ENCODE assay signal across 19 cellular contexts in genomic region chr15:73806698-73807483, GRCh38. TPM values are rescaled to one million over a fixed set of nuclear protein-coding genes. Genes with fewer than 3 reads are reported as not detected.
DNase-seq lines count a peak whose midpoint lies in the region; ATAC-seq and TF ChIP-seq lines count a peak whose summit lies in the region.
"Had no signal": no experiment of that assay in that cellular context is flagged by ENCODE, and none has a peak within 500 bp of the region (broad histone marks: within the 10 kb centered on the region; RNA-seq: fewer than 3 reads in every experiment).

No MANE protein-coding gene starts in this region.

- no peaks in the 10 kb centered on the region for H4K20me1 ChIP-seq in neural progenitor cell (ENCODE audit: low read depth)

- intact Hi-C loops in activated CD4-positive, alpha-beta T cell treated with anti-CD3 and anti-CD28 coated beads for 36 hours (cut with DNase I, micrococcal nuclease) = no loop called here

- no peaks in the 10 kb centered on the region for H3F3A ChIP-seq in neural progenitor cell (ENCODE audit: low read depth)

- ATAC-seq in stimulated activated effector memory CD8-positive, alpha-beta T cell treated with anti-CD3 and anti-CD28 coated beads, Interleukin-12 subunit alpha, Interleukin-12 subunit beta, amount 100 ng/mL, for 72 hours = no peak
- no peak for ATAC-seq in HG02885 (IDR thresholded peaks at IDR 0.05; ENCODE audit: poor library complexity, unreplicated experiment)
- no peak for ATAC-seq in activated CD4-positive, alpha-beta T cell treated with anti-CD3 and anti-CD28 coated beads for 36 hours
- ATAC-seq: GM12878, HCT116 had no signal

- peaks cover 9% of the 10 kb centered on the region for H3K27me3 Mint-ChIP-seq in brain
- peaks cover 16% of the 10 kb centered on the region for H3K27me3 Mint-ChIP-seq in neural progenitor cell (ENCODE audit: insufficient read depth, low read depth)
- H3K27me3 Mint-ChIP-seq in activated CD4-positive, alpha-beta T cell treated with anti-CD3 and anti-CD28 coated beads for 36 hours = peaks cover 3% of the 10 kb centered on the region
- H3K27me3 Mint-ChIP-seq: CD4-positive, CD25-positive, alpha-beta regulatory T cell had no signal

- POLR2A ChIA-PET in HEK293 (lab: Yijun Ruan, JAX) = no interaction called here
- POLR2A ChIA-PET in activated CD4-positive, alpha-beta T cell treated with anti-CD3 and anti-CD28 coated beads for 36 hours (lab: Charles Lee) = no interaction called here

- H3K4me1 ChIP-seq in HEK293 (ENCODE audit: control insufficient read depth, insufficient read depth, low read length) = no peaks in the 10 kb centered on the region
- peaks cover 17% of the 10 kb centered on the region for H3K4me1 ChIP-seq in neural progenitor cell
- H3K4me1 ChIP-seq: BE2C had no signal

- peak overlapping the region; percentile 14 for H3K4me2 ChIP-seq in neural progenitor cell

- DNase-seq in neural progenitor cell (ENCODE audit: low spot score) (peak; percentile 34), SW 1271 (lab: John Stamatoyannopoulos, UW) (no peak)
- DNase-seq in stimulated activated effector memory CD8-positive, alpha-beta T cell treated with anti-CD3 and anti-CD28 coated beads, Interleukin-12 subunit alpha, Interleukin-12 subunit beta, amount 100 ng/mL, for 72 hours (ENCODE audit: low spot score in 2 of 2) = no peak
- DNase-seq in activated CD4-positive, alpha-beta T cell treated with anti-CD3 and anti-CD28 coated beads for 36 hours = no peak
- DNase-seq: ACHN; BE2C; C1 segment of cervical spinal cord; CD4-positive, CD25-positive, alpha-beta regulatory T cell; CD8-positive, alpha-beta memory T cell; COR-L47; DMS 273 treated with DMSO at 0.1 percent for 48 hours; DMS53; DND-41; EL had no signal

- no peaks in the 10 kb centered on the region for H3K36me3 Mint-ChIP-seq in brain
- no peaks in the 10 kb centered on the region for H3K36me3 Mint-ChIP-seq in neural progenitor cell
- no peaks in the 10 kb centered on the region for H3K36me3 Mint-ChIP-seq in stimulated activated effector memory CD8-positive, alpha-beta T cell treated with anti-CD3 and anti-CD28 coated beads, Interleukin-12 subunit alpha, Interleukin-12 subunit beta, amount 100 ng/mL, for 72 hours
- no peaks in the 10 kb centered on the region for H3K36me3 Mint-ChIP-seq in activated CD4-positive, alpha-beta T cell treated with anti-CD3 and anti-CD28 coated beads for 36 hours (ENCODE audit: low read depth)
- H3K36me3 Mint-ChIP-seq: CD4-positive, CD25-positive, alpha-beta regulatory T cell; CD8-positive, alpha-beta memory T cell had no signal

- no peak overlapping the region for H3K9ac ChIP-seq in neural progenitor cell

- H3K27me3 ChIP-seq in neural progenitor cell = no peaks in the 10 kb centered on the region
- H3K27me3 ChIP-seq: BE2C had no signal

- H3K4me1 Mint-ChIP-seq in brain (peaks cover 75% of the 10 kb centered on the region), neural progenitor cell (peaks cover 19% of the 10 kb centered on the region)
- no peaks in the 10 kb centered on the region for H3K4me1 Mint-ChIP-seq in stimulated activated effector memory CD8-positive, alpha-beta T cell treated with anti-CD3 and anti-CD28 coated beads, Interleukin-12 subunit alpha, Interleukin-12 subunit beta, amount 100 ng/mL, for 72 hours
- no peaks in the 10 kb centered on the region for H3K4me1 Mint-ChIP-seq in activated CD4-positive, alpha-beta T cell treated with anti-CD3 and anti-CD28 coated beads for 36 hours
- H3K4me1 Mint-ChIP-seq: CD4-positive, CD25-positive, alpha-beta regulatory T cell; CD8-positive, alpha-beta memory T cell had no signal

- H3K9me3 Mint-ChIP-seq in brain (peaks cover 0 to 2% (median 0%) of the 10 kb centered on the region in 5 experiments), neural progenitor cell (no peaks in the 10 kb centered on the region)
- H3K9me3 Mint-ChIP-seq in stimulated activated effector memory CD8-positive, alpha-beta T cell treated with anti-CD3 and anti-CD28 coated beads, Interleukin-12 subunit alpha, Interleukin-12 subunit beta, amount 100 ng/mL, for 72 hours = no peaks in the 10 kb centered on the region
- H3K9me3 Mint-ChIP-seq in activated CD4-positive, alpha-beta T cell treated with anti-CD3 and anti-CD28 coated beads for 36 hours (ENCODE audit: low read depth) = no peaks in the 10 kb centered on the region
- H3K9me3 Mint-ChIP-seq: CD4-positive, CD25-positive, alpha-beta regulatory T cell; CD8-positive, alpha-beta memory T cell had no signal

- no peak overlapping the region for H3K4me3 Mint-ChIP-seq in brain
- H3K4me3 Mint-ChIP-seq in neural progenitor cell = no peak overlapping the region
- H3K4me3 Mint-ChIP-seq in stimulated activated effector memory CD8-positive, alpha-beta T cell treated with anti-CD3 and anti-CD28 coated beads, Interleukin-12 subunit alpha, Interleukin-12 subunit beta, amount 100 ng/mL, for 72 hours = no peak overlapping the region
- H3K4me3 Mint-ChIP-seq in activated CD4-positive, alpha-beta T cell treated with anti-CD3 and anti-CD28 coated beads for 36 hours = no peak overlapping the region
- H3K4me3 Mint-ChIP-seq: CD4-positive, CD25-positive, alpha-beta regulatory T cell; CD8-positive, alpha-beta memory T cell had no signal

- no peaks in the 10 kb centered on the region for H3K36me3 ChIP-seq in HEK293 (ENCODE audit: control insufficient read depth in 2 of 2, insufficient read depth in 1 of 2, low read length in 2 of 2)
- no peaks in the 10 kb centered on the region for H3K36me3 ChIP-seq in neural progenitor cell
- H3K36me3 ChIP-seq: BE2C had no signal

- peak overlapping the region; percentile 66 for H2AFZ ChIP-seq in neural progenitor cell (replicated peaks)

- H3K79me2 ChIP-seq in neural progenitor cell (ENCODE audit: low read depth) = no peaks in the 10 kb centered on the region

- no peak for TF ChIP-seq CTCF in HEK293 (tag by site-specific recombination; IDR thresholded peaks at IDR 0.05)
- no peak for TF ChIP-seq CTCF in brain (conservative IDR thresholded peaks at IDR 0.05)
- no peak for TF ChIP-seq CTCF in neural progenitor cell (IDR thresholded peaks at IDR 0.05)

- H3K27ac Mint-ChIP-seq in brain (peak overlapping the region; percentile 53 to 96 (median 66)), neural progenitor cell (no peak overlapping the region)
- H3K27ac Mint-ChIP-seq in stimulated activated effector memory CD8-positive, alpha-beta T cell treated with anti-CD3 and anti-CD28 coated beads, Interleukin-12 subunit alpha, Interleukin-12 subunit beta, amount 100 ng/mL, for 72 hours = peak overlapping the region; percentile 20
- H3K27ac Mint-ChIP-seq in activated CD4-positive, alpha-beta T cell treated with anti-CD3 and anti-CD28 coated beads for 36 hours = no peak overlapping the region
- H3K27ac Mint-ChIP-seq: CD4-positive, CD25-positive, alpha-beta regulatory T cell; CD8-positive, alpha-beta memory T cell had no signal

- H3K4me3 ChIP-seq in HEK293 (ENCODE audit: low read depth, low read length) (no peak overlapping the region), neural progenitor cell (no peak overlapping the region)
- H3K4me3 ChIP-seq: GM12878 had no signal

- CTCF ChIA-PET in HEK293 (lab: Yijun Ruan, JAX) = interaction anchor here (0.6 to 1.3 kb wide), 4 partner anchors 91 to 108 kb away, joined by 3 to 6 read pairs (median 4); no protein-coding TSS in a partner anchor
- CTCF ChIA-PET in activated CD4-positive, alpha-beta T cell treated with anti-CD3 and anti-CD28 coated beads for 36 hours (lab: Charles Lee) = no interaction called here

- H3K27ac ChIP-seq in HEK293 (ENCODE audit: extremely low read depth, low read depth, low read length) (no peak overlapping the region), neural progenitor cell (no peak overlapping the region)

- H3K9me3 ChIP-seq in HEK293 (ENCODE audit: control insufficient read depth, insufficient read depth, low read depth, low read length) (no peaks in the 10 kb centered on the region), neural progenitor cell (ENCODE audit: low read depth) (no peaks in the 10 kb centered on the region)
- H3K9me3 ChIP-seq: BE2C had no signal

TF ChIP-seq in HEK293, 187 proteins besides CTCF, POLR2A, EP300 and RAD21:
- TF ChIP-seq EGR2 (tag by site-specific recombination; IDR thresholded peaks at IDR 0.05; ENCODE audit: low read depth) = peak; percentile 71
- TF ChIP-seq ZFP37 (tag by site-specific recombination; IDR thresholded peaks at IDR 0.05) = no peak
TF ChIP-seq in HEK293: peak in this region for 1.

RNA-seq across cellular contexts. Expression of gene INSYN1, which starts 53.7 kb away (rescaled TPM):
- polyA plus RNA-seq in brain (ENCODE audit: insufficient read depth, low read depth, low replicate concordance) = 25.6 TPM
- 0.17 and 1.1 TPM in 2 replicates for total RNA-seq in neural progenitor cell (ENCODE audit: low replicate concordance)
- not detected for total RNA-seq in activated CD4-positive, alpha-beta T cell treated with anti-CD3 and anti-CD28 coated beads for 36 hours
- total RNA-seq: CD4-positive, CD25-positive, alpha-beta regulatory T cell; CD8-positive, alpha-beta memory T cell; GM12878 had no signal
- polyA plus RNA-seq: CD4-positive, CD25-positive, alpha-beta regulatory T cell; CD8-positive, alpha-beta memory T cell; GM12878 had no signal

Comparison
In these comparisons a context has a peak if more than half of its experiments do, and no peak if none do; other contexts are left out.
1. H3K27ac Mint-ChIP-seq: peak in brain (5 of 5) and stimulated activated effector memory CD8-positive, alpha-beta T cell treated with anti-CD3 and anti-CD28 coated beads, Interleukin-12 subunit alpha, Interleukin-12 subunit beta, amount 100 ng/mL, for 72 hours (single experiment); none in neural progenitor cell (single experiment) and activated CD4-positive, alpha-beta T cell treated with anti-CD3 and anti-CD28 coated beads for 36 hours (single experiment).